In genomic region chr15:25694238-25694584, GRCh38 we compare ENCODE assay signal across 1 cellular context.
TF ChIP-seq lines count a peak whose summit lies in the region.

No MANE protein-coding gene starts in this region.

TF ChIP-seq in K562, 482 proteins besides CTCF, POLR2A, EP300 and RAD21 (continued from another document):
- no peak for TF ChIP-seq GABPB2 (CRISPR knock-in tag; conservative IDR thresholded peaks at IDR 0.05)
- no peak for TF ChIP-seq ETS2 (tag; IDR thresholded peaks at IDR 0.05; ENCODE audit: borderline replicate concordance, poor library complexity, severe bottlenecking)
